Comparison of ENCODE assay signal across 17 cellular contexts in the genomic region with DNA sequence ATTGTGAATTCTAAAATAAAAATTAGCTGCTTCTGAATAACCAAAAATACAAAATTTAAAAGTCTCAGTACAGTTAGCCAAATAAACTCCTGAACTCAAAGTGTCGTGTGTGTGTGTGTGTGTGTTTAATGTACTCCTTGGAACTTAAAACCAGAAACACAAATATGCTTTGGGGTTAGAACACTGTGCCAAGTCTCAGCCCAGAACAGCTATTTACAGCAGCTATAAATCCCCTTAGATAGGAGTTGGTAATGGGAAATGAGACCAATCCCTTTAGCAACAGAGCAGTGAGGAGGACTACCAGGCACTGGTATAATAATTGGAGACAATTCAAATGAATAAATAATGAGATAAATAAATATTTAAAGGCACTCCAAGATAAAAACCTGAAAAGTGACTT.
"Had no signal": no experiment of that assay in that cellular context is flagged by ENCODE, and none has a peak within 500 bp of the region (broad histone marks: within the 10 kb centered on the region; RNA-seq: fewer than 3 reads in every experiment).

No MANE protein-coding gene starts in this region.

- H3K9me3 Mint-ChIP-seq: activated CD8-positive, alpha-beta T cell treated with anti-CD3 and anti-CD28 coated beads for 36 hours; activated naive CD4-positive, alpha-beta T cell treated with anti-CD3 and anti-CD28 coated beads, Interleukin-2, amount 50 U/mL, for 24 hours; naive thymus-derived CD8-positive, alpha-beta T cell; stimulated activated naive CD8-positive, alpha-beta T cell treated with anti-CD3 and anti-CD28 coated beads, Interleukin-15, amount 100 ng/mL, for 72 hours; T-helper 1 cell treated with Interleukin-12 subunit alpha and Interleukin-12 subunit beta and Interleukin-4 antibody, amounts not matched to agents 30 μg/mL and 1 μg/mL, for 36 hours had no signal

- H3K27me3 Mint-ChIP-seq: activated CD8-positive, alpha-beta T cell treated with anti-CD3 and anti-CD28 coated beads for 36 hours; activated naive CD4-positive, alpha-beta T cell treated with anti-CD3 and anti-CD28 coated beads, Interleukin-2, amount 50 U/mL, for 24 hours; naive thymus-derived CD8-positive, alpha-beta T cell; stimulated activated naive CD8-positive, alpha-beta T cell treated with anti-CD3 and anti-CD28 coated beads, Interleukin-15, amount 100 ng/mL, for 72 hours had no signal

- DNase-seq: activated CD4-positive, alpha-beta T cell treated with anti-CD3 and anti-CD28 coated beads for 4 hours; activated CD8-positive, alpha-beta memory T cell treated with anti-CD3 and anti-CD28 coated beads, Interleukin-2, amount 50 U/mL, for 4 hours; activated CD8-positive, alpha-beta T cell treated with anti-CD3 and anti-CD28 coated beads for 36 hours; activated effector memory CD4-positive, alpha-beta T cell treated with anti-CD3 and anti-CD28 coated beads, Interleukin-2, amount 50 U/mL, for 16 hours; activated T-cell treated with anti-CD3 and anti-CD28 coated beads, Interleukin-2, amount 50 U/mL, for 48 hours; brain microvascular endothelial cell; cerebellar nuclear complex; effector CD8-positive, alpha-beta T cell; heart left ventricle; islet precursor cell; left ventricle myocardium inferior; naive thymus-derived CD8-positive, alpha-beta T cell; stimulated activated naive CD8-positive, alpha-beta T cell treated with anti-CD3 and anti-CD28 coated beads, Interleukin-15, amount 100 ng/mL, for 72 hours had no signal

- H3K27ac ChIP-seq: brain microvascular endothelial cell, left ventricle myocardium inferior, neutrophil, right atrium auricular region had no signal

- H3K4me1 Mint-ChIP-seq: activated naive CD4-positive, alpha-beta T cell treated with anti-CD3 and anti-CD28 coated beads, Interleukin-2, amount 50 U/mL, for 24 hours; naive thymus-derived CD8-positive, alpha-beta T cell; stimulated activated naive CD8-positive, alpha-beta T cell treated with anti-CD3 and anti-CD28 coated beads, Interleukin-15, amount 100 ng/mL, for 72 hours had no signal

- H3K4me3 ChIP-seq: heart left ventricle, left ventricle myocardium inferior, right atrium auricular region had no signal

- ATAC-seq: activated CD8-positive, alpha-beta T cell treated with anti-CD3 and anti-CD28 coated beads for 36 hours; heart left ventricle; naive thymus-derived CD8-positive, alpha-beta T cell; stimulated activated naive CD8-positive, alpha-beta T cell treated with anti-CD3 and anti-CD28 coated beads, Interleukin-15, amount 100 ng/mL, for 72 hours had no signal

- H3K4me3 Mint-ChIP-seq: activated CD8-positive, alpha-beta T cell treated with anti-CD3 and anti-CD28 coated beads for 36 hours; activated naive CD4-positive, alpha-beta T cell treated with anti-CD3 and anti-CD28 coated beads, Interleukin-2, amount 50 U/mL, for 24 hours; naive thymus-derived CD8-positive, alpha-beta T cell; stimulated activated naive CD8-positive, alpha-beta T cell treated with anti-CD3 and anti-CD28 coated beads, Interleukin-15, amount 100 ng/mL, for 72 hours; T-helper 1 cell treated with Interleukin-12 subunit alpha and Interleukin-12 subunit beta and Interleukin-4 antibody, amounts not matched to agents 30 μg/mL and 1 μg/mL, for 36 hours had no signal

- H3K27ac Mint-ChIP-seq: activated CD8-positive, alpha-beta T cell treated with anti-CD3 and anti-CD28 coated beads for 36 hours; activated naive CD4-positive, alpha-beta T cell treated with anti-CD3 and anti-CD28 coated beads, Interleukin-2, amount 50 U/mL, for 24 hours; stimulated activated naive CD8-positive, alpha-beta T cell treated with anti-CD3 and anti-CD28 coated beads, Interleukin-15, amount 100 ng/mL, for 72 hours; T-helper 1 cell treated with Interleukin-12 subunit alpha and Interleukin-12 subunit beta and Interleukin-4 antibody, amounts not matched to agents 30 μg/mL and 1 μg/mL, for 36 hours had no signal
